1 cellular context compared by ENCODE assay signal in genomic region chr11:73156686-73157085, GRCh38.
TF ChIP-seq lines count a peak whose summit lies in the region.

No MANE protein-coding gene starts in this region.

TF ChIP-seq in HepG2, 621 proteins besides CTCF, POLR2A, EP300 and RAD21 (continued from another document):
- no peak for TF ChIP-seq IRF1 (CRISPR knock-in tag; IDR thresholded peaks at IDR 0.05; ENCODE audit: low read depth)
